In genomic region chr12:109178532-109178931, GRCh38 we compare ENCODE assay signal across 20 cellular contexts.
"Had no signal": no experiment of that assay in that cellular context is flagged by ENCODE, and none has a peak within 500 bp of the region (broad histone marks: within the 10 kb centered on the region; RNA-seq: fewer than 3 reads in every experiment).

No MANE protein-coding gene starts in this region.

- H3K36me3 ChIP-seq: neural progenitor cell had no signal

- H3K9me3 ChIP-seq: mucosa of descending colon, right lobe of liver, stomach, vagina had no signal

- H3K27me3 ChIP-seq: neural progenitor cell, right lobe of liver, stomach, vagina had no signal

- H3K4me3 ChIP-seq: mucosa of descending colon, neural progenitor cell, right lobe of liver, smooth muscle cell, stomach, vagina had no signal

- DNase-seq: activated CD4-positive, alpha-beta memory T cell treated with anti-CD3 and anti-CD28 coated beads, Interleukin-2, amount 10 ng/mL, durations not matched to agents 7 days and 5 days; activated CD4-positive, alpha-beta T cell treated with anti-CD3 and anti-CD28 coated beads for 48 hours; activated CD4-positive, CD25-positive, alpha-beta regulatory T cell; activated CD8-positive, alpha-beta memory T cell treated with anti-CD3 and anti-CD28 coated beads, Interleukin-2, amount 10 ng/mL, durations not matched to agents 7 days and 5 days; activated naive CD4-positive, alpha-beta T cell; activated naive CD8-positive, alpha-beta T cell treated with anti-CD3 and anti-CD28 coated beads, Interleukin-2, amount 50 U/mL, for 24 hours; activated T-cell treated with anti-CD3 and anti-CD28 coated beads, Interleukin-2, amount 50 U/mL, for 1 hour; anterior cingulate cortex; effector memory CD8-positive, alpha-beta T cell; left ventricle myocardium superior; mucosa of descending colon; naive B cell; stimulated activated CD4-positive, alpha-beta T cell treated with anti-CD3 and anti-CD28 coated beads, Interleukin-4, amount 100 ng/mL, for 1 hour; stomach; trophoblast cell had no signal

- H3K4me1 ChIP-seq: neural progenitor cell, right lobe of liver, stomach, vagina had no signal

- ATAC-seq: activated CD8-positive, alpha-beta memory T cell treated with anti-CD3 and anti-CD28 coated beads, Interleukin-2, amount 10 ng/mL, durations not matched to agents 7 days and 5 days; activated naive CD8-positive, alpha-beta T cell treated with anti-CD3 and anti-CD28 coated beads, Interleukin-2, amount 50 U/mL, for 24 hours; activated T-helper 17 cell treated with anti-CD3 and anti-CD28 coated beads, Interleukin-2, amount 50 U/mL, for 72 hours; effector memory CD8-positive, alpha-beta T cell; mucosa of descending colon had no signal

- H3K27ac ChIP-seq: neural progenitor cell, right lobe of liver, stomach, vagina had no signal
